1 cellular context compared by ENCODE assay signal in the genomic region with DNA sequence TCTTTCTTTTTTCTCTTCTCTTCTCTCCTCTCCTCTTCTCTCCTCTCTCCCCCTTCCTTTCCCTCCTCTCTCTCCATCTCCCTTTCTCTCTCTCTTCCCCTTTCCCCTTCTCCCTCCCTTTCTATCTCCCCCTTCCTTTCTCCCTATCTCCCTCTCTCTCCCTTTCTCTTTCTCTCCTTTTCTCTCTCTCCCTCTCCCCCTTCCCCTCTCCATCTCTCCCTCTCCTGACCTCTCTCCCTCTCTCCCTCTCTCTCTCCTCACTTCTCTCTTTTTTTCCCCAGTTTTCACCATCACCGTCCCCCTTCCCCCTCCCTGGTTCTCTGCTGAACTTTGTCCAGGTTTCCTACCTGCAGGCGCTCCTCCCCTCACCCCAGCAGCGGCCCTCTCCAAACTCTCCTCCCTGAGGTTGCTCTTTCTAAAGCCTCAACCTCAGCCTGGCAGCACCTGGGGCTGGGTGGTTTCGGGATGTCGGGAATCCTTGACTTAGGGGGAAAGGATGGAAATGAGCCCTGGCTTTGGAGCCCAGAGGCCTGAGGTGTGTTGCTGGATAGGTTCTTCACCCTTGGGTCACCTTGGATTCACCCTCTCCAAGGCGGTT.
TF ChIP-seq lines count a peak whose summit lies in the region.

No MANE protein-coding gene starts in this region.

TF ChIP-seq in HepG2, 621 proteins besides CTCF, POLR2A, EP300 and RAD21 (continued from another document):
- TF ChIP-seq ATAD3A (CRISPR knock-in tag; IDR thresholded peaks at IDR 0.05): no peak
